ENCODE assay signal across 1 cellular context in the genomic region with DNA sequence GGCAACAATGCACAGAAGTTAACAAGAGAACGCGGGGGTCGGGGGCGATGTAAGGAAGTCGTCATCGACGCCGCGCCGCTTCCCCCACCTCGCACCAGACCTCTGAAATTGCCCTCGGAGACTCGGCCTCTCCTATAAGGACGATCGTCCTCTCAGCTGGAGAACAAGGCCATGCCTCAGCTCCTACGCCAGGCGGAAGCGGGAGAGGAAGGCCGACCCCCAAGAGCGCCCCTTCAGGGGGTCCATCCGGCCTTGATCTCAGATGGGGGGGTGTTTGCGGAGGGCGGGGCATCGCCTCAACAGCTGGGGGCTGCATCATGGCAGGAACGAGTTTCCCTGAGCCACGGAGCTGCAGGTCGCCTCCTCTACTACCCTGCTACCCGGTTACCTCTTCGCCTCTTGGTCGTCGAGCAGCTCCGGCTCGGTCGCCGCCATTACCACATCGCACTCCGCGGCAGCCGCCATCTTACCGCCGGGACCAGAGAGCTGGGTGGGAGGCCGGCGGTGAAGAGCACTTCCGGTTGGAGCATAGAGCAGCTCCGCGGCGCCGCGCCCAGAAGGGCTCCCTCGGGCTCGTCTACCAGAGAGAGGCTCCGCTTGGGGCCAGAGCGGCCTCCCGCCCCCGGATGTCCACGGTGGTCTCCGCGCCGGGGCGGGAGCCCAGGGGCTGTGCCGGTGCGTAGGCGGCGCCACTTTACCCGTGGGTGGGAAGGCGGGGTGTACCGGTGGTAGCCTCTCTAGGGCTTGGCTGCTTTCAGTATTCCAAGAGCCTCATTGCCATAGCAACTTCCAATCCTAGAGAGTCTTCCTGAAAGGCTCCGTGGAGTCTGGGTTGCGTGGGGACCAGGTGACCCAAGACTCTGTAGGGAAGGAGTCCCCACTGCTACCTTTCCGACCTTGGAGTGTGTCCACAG.
A peak's percentile ranks its signal among the peaks of the same experiment; 100 is the strongest.
TF ChIP-seq lines count a peak whose summit lies in the region.

A gene with protein sequence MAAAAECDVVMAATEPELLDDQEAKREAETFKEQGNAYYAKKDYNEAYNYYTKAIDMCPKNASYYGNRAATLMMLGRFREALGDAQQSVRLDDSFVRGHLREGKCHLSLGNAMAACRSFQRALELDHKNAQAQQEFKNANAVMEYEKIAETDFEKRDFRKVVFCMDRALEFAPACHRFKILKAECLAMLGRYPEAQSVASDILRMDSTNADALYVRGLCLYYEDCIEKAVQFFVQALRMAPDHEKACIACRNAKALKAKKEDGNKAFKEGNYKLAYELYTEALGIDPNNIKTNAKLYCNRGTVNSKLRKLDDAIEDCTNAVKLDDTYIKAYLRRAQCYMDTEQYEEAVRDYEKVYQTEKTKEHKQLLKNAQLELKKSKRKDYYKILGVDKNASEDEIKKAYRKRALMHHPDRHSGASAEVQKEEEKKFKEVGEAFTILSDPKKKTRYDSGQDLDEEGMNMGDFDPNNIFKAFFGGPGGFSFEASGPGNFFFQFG (minus strand): TSS at position 488 of the 914 bp plus-strand sequence. CDS start 23 bp downstream, at position 465.

TF ChIP-seq in HEK293, 187 proteins besides CTCF, POLR2A, EP300 and RAD21 (continued from another document and continues in another):
- TF ChIP-seq KLF7 (tag by site-specific recombination; IDR thresholded peaks at IDR 0.05; ENCODE audit: borderline replicate concordance) (peak; percentile 59; the same call in 1 of the 2 replicates), SETDB1 (IDR thresholded peaks at IDR 0.05; ENCODE audit: insufficient read length, low read length) (no peak), ZNF302 (tag by site-specific recombination; IDR thresholded peaks at IDR 0.05; ENCODE audit: low read depth) (no peak), ZNF366 (tag by site-specific recombination; conservative IDR thresholded peaks at IDR 0.05) (no peak), ZSCAN23 (tag by site-specific recombination; IDR thresholded peaks at IDR 0.05) (peak; percentile 30; the same call in 1 of the 2 replicates), ZBTB21 (tag by site-specific recombination; IDR thresholded peaks at IDR 0.05) (0 out of 2 replicates have a peak, but pooled peaks have one; percentile 32), YY2 (tag by site-specific recombination; IDR thresholded peaks at IDR 0.05) (peak; percentile 99), ZNF10 (tag by site-specific recombination; IDR thresholded peaks at IDR 0.05) (peak; percentile 46; the same call in 1 of the 2 replicates), GLI4 (tag by site-specific recombination; IDR thresholded peaks at IDR 0.05) (0 out of 2 replicates have a peak, but pooled peaks have one; percentile 57), MZF1 (tag by site-specific recombination; IDR thresholded peaks at IDR 0.05; ENCODE audit: borderline replicate concordance) (no peak), IKZF3 (tag by site-specific recombination; IDR thresholded peaks at IDR 0.05) (peak; percentile 74; the same call in 1 of the 2 replicates), ZNF561 (tag by site-specific recombination; IDR thresholded peaks at IDR 0.05; ENCODE audit: borderline replicate concordance) (peak; percentile 68; the same call in 1 of the 2 replicates), ZNF354C (tag by site-specific recombination; IDR thresholded peaks at IDR 0.05; ENCODE audit: borderline replicate concordance, low read depth) (no peak), ZNF777 (tag by site-specific recombination; IDR thresholded peaks at IDR 0.05; ENCODE audit: borderline replicate concordance) (0 out of 2 replicates have a peak, but pooled peaks have one; percentile 71), SCRT2 (tag by site-specific recombination; IDR thresholded peaks at IDR 0.05) (peak; percentile 57; the same call in 1 of the 2 replicates), ZNF24 (tag by site-specific recombination; IDR thresholded peaks at IDR 0.05) (peak; percentile 73; the same call in 1 of the 2 replicates), ZNF121 (tag by site-specific recombination; IDR thresholded peaks at IDR 0.05) (peak; percentile 62), ZXDB (tag by site-specific recombination; IDR thresholded peaks at IDR 0.05) (peak; percentile 87), ZNF585B (tag by site-specific recombination; IDR thresholded peaks at IDR 0.05) (no peak), ZNF654 (tag by site-specific recombination; IDR thresholded peaks at IDR 0.05; ENCODE audit: low read depth) (no peak), ZNF138 (tag by site-specific recombination; IDR thresholded peaks at IDR 0.05; ENCODE audit: borderline replicate concordance) (0 out of 2 replicates have a peak, but pooled peaks have one; percentile 44), ZNF133 (tag by site-specific recombination; IDR thresholded peaks at IDR 0.05) (no peak), ZNF341 (tag by site-specific recombination; IDR thresholded peaks at IDR 0.05; ENCODE audit: low read depth) (peak; percentile 88), ZNF23 (tag by site-specific recombination; IDR thresholded peaks at IDR 0.05; ENCODE audit: borderline replicate concordance) (no peak), ZNF266 (tag by site-specific recombination; IDR thresholded peaks at IDR 0.05; ENCODE audit: low read depth) (no peak), ZNF571 (tag by site-specific recombination; IDR thresholded peaks at IDR 0.05) (no peak), ZNF747 (tag by site-specific recombination; IDR thresholded peaks at IDR 0.05) (no peak)
- TF ChIP-seq, protein P1, sequence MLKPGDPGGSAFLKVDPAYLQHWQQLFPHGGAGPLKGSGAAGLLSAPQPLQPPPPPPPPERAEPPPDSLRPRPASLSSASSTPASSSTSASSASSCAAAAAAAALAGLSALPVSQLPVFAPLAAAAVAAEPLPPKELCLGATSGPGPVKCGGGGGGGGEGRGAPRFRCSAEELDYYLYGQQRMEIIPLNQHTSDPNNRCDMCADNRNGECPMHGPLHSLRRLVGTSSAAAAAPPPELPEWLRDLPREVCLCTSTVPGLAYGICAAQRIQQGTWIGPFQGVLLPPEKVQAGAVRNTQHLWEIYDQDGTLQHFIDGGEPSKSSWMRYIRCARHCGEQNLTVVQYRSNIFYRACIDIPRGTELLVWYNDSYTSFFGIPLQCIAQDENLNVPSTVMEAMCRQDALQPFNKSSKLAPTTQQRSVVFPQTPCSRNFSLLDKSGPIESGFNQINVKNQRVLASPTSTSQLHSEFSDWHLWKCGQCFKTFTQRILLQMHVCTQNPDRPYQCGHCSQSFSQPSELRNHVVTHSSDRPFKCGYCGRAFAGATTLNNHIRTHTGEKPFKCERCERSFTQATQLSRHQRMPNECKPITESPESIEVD (tag by site-specific recombination; IDR thresholded peaks at IDR 0.05), result no peak
- TF ChIP-seq, protein P2, sequence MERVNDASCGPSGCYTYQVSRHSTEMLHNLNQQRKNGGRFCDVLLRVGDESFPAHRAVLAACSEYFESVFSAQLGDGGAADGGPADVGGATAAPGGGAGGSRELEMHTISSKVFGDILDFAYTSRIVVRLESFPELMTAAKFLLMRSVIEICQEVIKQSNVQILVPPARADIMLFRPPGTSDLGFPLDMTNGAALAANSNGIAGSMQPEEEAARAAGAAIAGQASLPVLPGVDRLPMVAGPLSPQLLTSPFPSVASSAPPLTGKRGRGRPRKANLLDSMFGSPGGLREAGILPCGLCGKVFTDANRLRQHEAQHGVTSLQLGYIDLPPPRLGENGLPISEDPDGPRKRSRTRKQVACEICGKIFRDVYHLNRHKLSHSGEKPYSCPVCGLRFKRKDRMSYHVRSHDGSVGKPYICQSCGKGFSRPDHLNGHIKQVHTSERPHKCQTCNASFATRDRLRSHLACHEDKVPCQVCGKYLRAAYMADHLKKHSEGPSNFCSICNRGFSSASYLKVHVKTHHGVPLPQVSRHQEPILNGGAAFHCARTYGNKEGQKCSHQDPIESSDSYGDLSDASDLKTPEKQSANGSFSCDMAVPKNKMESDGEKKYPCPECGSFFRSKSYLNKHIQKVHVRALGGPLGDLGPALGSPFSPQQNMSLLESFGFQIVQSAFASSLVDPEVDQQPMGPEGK (tag by site-specific recombination; IDR thresholded peaks at IDR 0.05), result peak; percentile 94
- TF ChIP-seq, protein P3, sequence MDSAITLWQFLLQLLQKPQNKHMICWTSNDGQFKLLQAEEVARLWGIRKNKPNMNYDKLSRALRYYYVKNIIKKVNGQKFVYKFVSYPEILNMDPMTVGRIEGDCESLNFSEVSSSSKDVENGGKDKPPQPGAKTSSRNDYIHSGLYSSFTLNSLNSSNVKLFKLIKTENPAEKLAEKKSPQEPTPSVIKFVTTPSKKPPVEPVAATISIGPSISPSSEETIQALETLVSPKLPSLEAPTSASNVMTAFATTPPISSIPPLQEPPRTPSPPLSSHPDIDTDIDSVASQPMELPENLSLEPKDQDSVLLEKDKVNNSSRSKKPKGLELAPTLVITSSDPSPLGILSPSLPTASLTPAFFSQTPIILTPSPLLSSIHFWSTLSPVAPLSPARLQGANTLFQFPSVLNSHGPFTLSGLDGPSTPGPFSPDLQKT (IDR thresholded peaks at IDR 0.05; ENCODE audit: borderline replicate concordance, low read depth, low read length), result peak; percentile 67; the same call in 1 of the 2 replicates
- TF ChIP-seq, protein P4, sequence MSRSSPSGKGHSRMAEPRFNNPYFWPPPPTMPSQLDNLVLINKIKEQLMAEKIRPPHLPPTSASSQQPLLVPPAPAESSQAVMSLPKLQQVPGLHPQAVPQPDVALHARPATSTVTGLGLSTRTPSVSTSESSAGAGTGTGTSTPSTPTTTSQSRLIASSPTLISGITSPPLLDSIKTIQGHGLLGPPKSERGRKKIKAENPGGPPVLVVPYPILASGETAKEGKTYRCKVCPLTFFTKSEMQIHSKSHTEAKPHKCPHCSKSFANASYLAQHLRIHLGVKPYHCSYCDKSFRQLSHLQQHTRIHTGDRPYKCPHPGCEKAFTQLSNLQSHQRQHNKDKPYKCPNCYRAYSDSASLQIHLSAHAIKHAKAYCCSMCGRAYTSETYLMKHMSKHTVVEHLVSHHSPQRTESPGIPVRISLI (tag by site-specific recombination; IDR thresholded peaks at IDR 0.05), result no peak
- TF ChIP-seq, protein P5, sequence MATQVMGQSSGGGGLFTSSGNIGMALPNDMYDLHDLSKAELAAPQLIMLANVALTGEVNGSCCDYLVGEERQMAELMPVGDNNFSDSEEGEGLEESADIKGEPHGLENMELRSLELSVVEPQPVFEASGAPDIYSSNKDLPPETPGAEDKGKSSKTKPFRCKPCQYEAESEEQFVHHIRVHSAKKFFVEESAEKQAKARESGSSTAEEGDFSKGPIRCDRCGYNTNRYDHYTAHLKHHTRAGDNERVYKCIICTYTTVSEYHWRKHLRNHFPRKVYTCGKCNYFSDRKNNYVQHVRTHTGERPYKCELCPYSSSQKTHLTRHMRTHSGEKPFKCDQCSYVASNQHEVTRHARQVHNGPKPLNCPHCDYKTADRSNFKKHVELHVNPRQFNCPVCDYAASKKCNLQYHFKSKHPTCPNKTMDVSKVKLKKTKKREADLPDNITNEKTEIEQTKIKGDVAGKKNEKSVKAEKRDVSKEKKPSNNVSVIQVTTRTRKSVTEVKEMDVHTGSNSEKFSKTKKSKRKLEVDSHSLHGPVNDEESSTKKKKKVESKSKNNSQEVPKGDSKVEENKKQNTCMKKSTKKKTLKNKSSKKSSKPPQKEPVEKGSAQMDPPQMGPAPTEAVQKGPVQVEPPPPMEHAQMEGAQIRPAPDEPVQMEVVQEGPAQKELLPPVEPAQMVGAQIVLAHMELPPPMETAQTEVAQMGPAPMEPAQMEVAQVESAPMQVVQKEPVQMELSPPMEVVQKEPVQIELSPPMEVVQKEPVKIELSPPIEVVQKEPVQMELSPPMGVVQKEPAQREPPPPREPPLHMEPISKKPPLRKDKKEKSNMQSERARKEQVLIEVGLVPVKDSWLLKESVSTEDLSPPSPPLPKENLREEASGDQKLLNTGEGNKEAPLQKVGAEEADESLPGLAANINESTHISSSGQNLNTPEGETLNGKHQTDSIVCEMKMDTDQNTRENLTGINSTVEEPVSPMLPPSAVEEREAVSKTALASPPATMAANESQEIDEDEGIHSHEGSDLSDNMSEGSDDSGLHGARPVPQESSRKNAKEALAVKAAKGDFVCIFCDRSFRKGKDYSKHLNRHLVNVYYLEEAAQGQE (tag by site-specific recombination; IDR thresholded peaks at IDR 0.05), result peak; percentile 49
- TF ChIP-seq, protein P6, sequence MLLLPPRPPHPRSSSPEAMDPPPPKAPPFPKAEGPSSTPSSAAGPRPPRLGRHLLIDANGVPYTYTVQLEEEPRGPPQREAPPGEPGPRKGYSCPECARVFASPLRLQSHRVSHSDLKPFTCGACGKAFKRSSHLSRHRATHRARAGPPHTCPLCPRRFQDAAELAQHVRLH (tag by site-specific recombination; IDR thresholded peaks at IDR 0.05), result 0 out of 2 replicates have a peak, but pooled peaks have one; percentile 81
- TF ChIP-seq, protein P7, sequence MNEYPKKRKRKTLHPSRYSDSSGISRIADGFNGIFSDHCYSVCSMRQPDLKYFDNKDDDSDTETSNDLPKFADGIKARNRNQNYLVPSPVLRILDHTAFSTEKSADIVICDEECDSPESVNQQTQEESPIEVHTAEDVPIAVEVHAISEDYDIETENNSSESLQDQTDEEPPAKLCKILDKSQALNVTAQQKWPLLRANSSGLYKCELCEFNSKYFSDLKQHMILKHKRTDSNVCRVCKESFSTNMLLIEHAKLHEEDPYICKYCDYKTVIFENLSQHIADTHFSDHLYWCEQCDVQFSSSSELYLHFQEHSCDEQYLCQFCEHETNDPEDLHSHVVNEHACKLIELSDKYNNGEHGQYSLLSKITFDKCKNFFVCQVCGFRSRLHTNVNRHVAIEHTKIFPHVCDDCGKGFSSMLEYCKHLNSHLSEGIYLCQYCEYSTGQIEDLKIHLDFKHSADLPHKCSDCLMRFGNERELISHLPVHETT (tag by site-specific recombination; IDR thresholded peaks at IDR 0.05), result peak; percentile 79; the same call in 1 of the 2 replicates
- TF ChIP-seq, protein P8, sequence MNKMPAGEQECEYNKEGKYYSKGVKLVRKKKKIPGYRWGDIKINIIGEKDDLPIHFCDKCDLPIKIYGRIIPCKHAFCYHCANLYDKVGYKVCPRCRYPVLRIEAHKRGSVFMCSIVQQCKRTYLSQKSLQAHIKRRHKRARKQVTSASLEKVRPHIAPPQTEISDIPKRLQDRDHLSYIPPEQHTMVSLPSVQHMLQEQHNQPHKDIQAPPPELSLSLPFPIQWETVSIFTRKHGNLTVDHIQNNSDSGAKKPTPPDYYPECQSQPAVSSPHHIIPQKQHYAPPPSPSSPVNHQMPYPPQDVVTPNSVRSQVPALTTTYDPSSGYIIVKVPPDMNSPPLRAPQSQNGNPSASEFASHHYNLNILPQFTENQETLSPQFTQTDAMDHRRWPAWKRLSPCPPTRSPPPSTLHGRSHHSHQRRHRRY (tag by site-specific recombination; IDR thresholded peaks at IDR 0.05), result no peak
- TF ChIP-seq, protein P9, sequence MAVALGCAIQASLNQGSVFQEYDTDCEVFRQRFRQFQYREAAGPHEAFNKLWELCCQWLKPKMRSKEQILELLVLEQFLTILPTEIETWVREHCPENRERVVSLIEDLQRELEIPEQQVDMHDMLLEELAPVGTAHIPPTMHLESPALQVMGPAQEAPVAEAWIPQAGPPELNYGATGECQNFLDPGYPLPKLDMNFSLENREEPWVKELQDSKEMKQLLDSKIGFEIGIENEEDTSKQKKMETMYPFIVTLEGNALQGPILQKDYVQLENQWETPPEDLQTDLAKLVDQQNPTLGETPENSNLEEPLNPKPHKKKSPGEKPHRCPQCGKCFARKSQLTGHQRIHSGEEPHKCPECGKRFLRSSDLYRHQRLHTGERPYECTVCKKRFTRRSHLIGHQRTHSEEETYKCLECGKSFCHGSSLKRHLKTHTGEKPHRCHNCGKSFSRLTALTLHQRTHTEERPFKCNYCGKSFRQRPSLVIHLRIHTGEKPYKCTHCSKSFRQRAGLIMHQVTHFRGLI (tag by site-specific recombination; IDR thresholded peaks at IDR 0.05), result no peak
